Comparison of ENCODE assay signal across 8 cellular contexts in the genomic region with DNA sequence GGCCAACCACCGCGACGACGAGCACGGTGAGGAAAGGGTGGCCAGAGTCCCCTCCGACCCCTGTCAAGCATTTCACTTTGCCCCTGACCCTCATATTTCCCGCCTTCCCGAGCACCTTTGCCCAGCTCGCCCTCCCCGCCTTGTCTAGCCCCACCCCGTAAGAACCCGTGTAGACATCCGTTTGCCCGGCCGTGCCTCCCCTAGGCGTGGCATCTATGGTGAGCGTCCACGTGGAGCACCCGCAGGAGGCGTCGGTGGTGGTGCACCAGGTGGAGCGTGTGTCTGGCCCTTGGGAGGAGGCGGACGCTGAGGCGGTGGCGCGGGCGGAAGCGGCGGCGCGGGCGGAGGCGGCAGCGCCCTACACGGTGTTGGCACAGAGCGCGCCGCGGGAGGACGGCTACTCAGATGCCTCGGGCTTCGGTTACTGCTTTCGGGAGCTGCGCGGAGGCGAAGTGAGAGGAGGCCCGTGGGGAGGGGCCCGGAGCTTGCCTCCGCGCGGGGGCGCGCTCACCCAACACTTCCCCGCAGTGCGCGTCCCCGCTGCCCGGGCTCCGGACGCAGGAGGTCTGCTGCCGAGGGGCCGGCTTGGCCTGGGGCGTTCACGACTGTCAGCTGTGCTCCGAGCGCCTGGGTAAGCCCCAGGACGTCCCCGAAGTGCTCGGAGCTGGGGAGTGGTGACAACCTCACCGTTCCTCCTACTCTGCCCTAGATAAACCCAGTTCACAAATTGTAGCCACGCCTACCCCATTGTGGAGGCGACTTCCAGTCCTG. TPM values are rescaled to one million over a fixed set of nuclear protein-coding genes. Genes with fewer than 3 reads are reported as not detected.
DNase-seq lines count a peak whose midpoint lies in the region; ATAC-seq and TF ChIP-seq lines count a peak whose summit lies in the region.

No MANE protein-coding gene starts in this region.

- peaks cover 34% of the 10 kb centered on the region for H3K4me1 ChIP-seq in HUES6 (ENCODE audit: control insufficient read depth, insufficient read depth, low read length)
- H3K4me1 ChIP-seq in trophoblast cell (ENCODE audit: control insufficient read depth in 1 of 2, insufficient read depth in 2 of 2, low read length in 2 of 2): peaks cover 31 to 47% of the 10 kb centered on the region in 2 experiments
- H3K4me1 ChIP-seq in urinary bladder (ENCODE audit: insufficient read depth): peaks cover 2% of the 10 kb centered on the region

- peak overlapping the region; percentile 71 for H4K91ac ChIP-seq in trophoblast cell (ENCODE audit: low read depth, low read length)

- no peak overlapping the region for H3K9ac ChIP-seq in HUES6 (ENCODE audit: low read length)
- H3K9ac ChIP-seq in trophoblast cell (ENCODE audit: low read length): no peak overlapping the region

- TF ChIP-seq CTCF in GM12872 (IDR thresholded peaks at IDR 0.05; ENCODE audit: insufficient read depth, low read depth, low read length): 0 out of 3 replicates have a peak, but pooled peaks have one; percentile 26

- H2AFZ ChIP-seq in trophoblast cell (ENCODE audit: insufficient read depth, low read length, poor library complexity): peak overlapping the region; percentile 85

- H2BK12ac ChIP-seq in trophoblast cell (ENCODE audit: low read length): peak overlapping the region; percentile 61

- peak overlapping the region; percentile 14 for H2BK5ac ChIP-seq in trophoblast cell (ENCODE audit: low read depth, low read length, poor library complexity)

- peak overlapping the region; percentile 35 for H2BK120ac ChIP-seq in trophoblast cell (ENCODE audit: insufficient read depth, low read length, poor library complexity)

- no peaks in the 10 kb centered on the region for H3K9me3 ChIP-seq in HUES6 (ENCODE audit: control insufficient read depth, insufficient read depth, low read depth, low read length)
- peaks cover 4% of the 10 kb centered on the region for H3K9me3 ChIP-seq in trophoblast cell (ENCODE audit: insufficient read depth, low read depth, low read length)

- peaks cover 72% of the 10 kb centered on the region for H3K27me3 ChIP-seq in HUES6 (ENCODE audit: control insufficient read depth, insufficient read depth, low read length)
- H3K27me3 ChIP-seq in trophoblast cell (ENCODE audit: insufficient read depth, low read length): peaks cover 21% of the 10 kb centered on the region

- no peak overlapping the region for H3K23ac ChIP-seq in trophoblast cell (ENCODE audit: low read length)

- H3K18ac ChIP-seq in trophoblast cell (ENCODE audit: low read length): peak overlapping the region; percentile 81

- no peak overlapping the region for H3K27ac ChIP-seq in HUES6 (ENCODE audit: low read depth, low read length)
- peak overlapping the region; percentile 15 for H3K27ac ChIP-seq in trophoblast cell (ENCODE audit: low read depth, low read length)
- H3K27ac ChIP-seq in urinary bladder (ENCODE audit: low read depth): peak overlapping the region; percentile 75

- no peak for ATAC-seq in HG03135 (IDR thresholded peaks at IDR 0.05; ENCODE audit: unreplicated experiment)

- peak overlapping the region; percentile 29 for H2AK5ac ChIP-seq in trophoblast cell (ENCODE audit: low read length)

- peak overlapping the region; percentile 65 for H3K4me2 ChIP-seq in trophoblast cell (ENCODE audit: low read length)

- no CpG with 5 or more reads among the region's 73 CpGs for WGBS in trophoblast cell (ENCODE audit: extremely low coverage, insufficient coverage, insufficient read length)
- WGBS in urinary bladder: 7% methylated on average over 73 of the region's 73 CpGs

- H3K79me2 ChIP-seq in trophoblast cell (ENCODE audit: control insufficient read depth, insufficient read depth, low read length, poor library complexity): no peaks in the 10 kb centered on the region

- H3K4me3 ChIP-seq in HUES6 (ENCODE audit: low read depth, low read length) (peak overlapping the region; percentile 64), trophoblast cell (ENCODE audit: low read depth, low read length) (peak overlapping the region; percentile 58), urinary bladder (ENCODE audit: low read depth, low read length) (peak overlapping the region; percentile 29)

- H3K14ac ChIP-seq in trophoblast cell (ENCODE audit: low read length): peak overlapping the region; percentile 46

- intact Hi-C loops in head of caudate nucleus (cut with DNase I): no loop called here

- H3K4ac ChIP-seq in trophoblast cell (ENCODE audit: low read depth, low read length): peak overlapping the region; percentile 40

- peaks cover 28% of the 10 kb centered on the region for H3K79me1 ChIP-seq in trophoblast cell (ENCODE audit: low read length)

- H3K36me3 ChIP-seq in HUES6 (ENCODE audit: control insufficient read depth, insufficient read depth, low read length) (no peaks in the 10 kb centered on the region), trophoblast cell (ENCODE audit: control insufficient read depth in 1 of 2, insufficient read depth in 2 of 2, low read length in 2 of 2) (no peaks in the 10 kb centered on the region), urinary bladder (ENCODE audit: insufficient read depth) (no peaks in the 10 kb centered on the region)

- peak overlapping the region; percentile 49 for H4K12ac ChIP-seq in trophoblast cell (ENCODE audit: low read depth, low read length)

- peak overlapping the region; percentile 52 for H4K8ac ChIP-seq in trophoblast cell (ENCODE audit: low read depth, low read length)

- DNase-seq in SIG-M5 (lab: John Stamatoyannopoulos, UW) (peak; percentile 18), head of caudate nucleus (peak in 40 of 42 donors; percentile 39 to 86 (median 66)), trophoblast cell (peak; percentile 96)
- DNase-seq in activated gamma-delta T cell treated with anti-CD3 and anti-CD28 coated beads, Interleukin-2, amount 50 U/mL, for 16 hours (ENCODE audit: low read depth): peak; percentile 69

RNA-seq across cellular contexts. Expression of gene LTBP4, which starts 4.2 kb away (rescaled TPM):
- 93.8 and 98.4 TPM in 2 replicates for polyA plus RNA-seq in trophoblast cell (2013)
- total RNA-seq in urinary bladder: 305 TPM
- 647 TPM for polyA plus RNA-seq in urinary bladder

RNA-seq across cellular contexts. Expression of gene SHKBP1, which starts 28.7 kb away (rescaled TPM):
- 86.0 and 94.0 TPM in 2 replicates for polyA plus RNA-seq in trophoblast cell (2013)
- total RNA-seq in urinary bladder: 10.2 TPM
- polyA plus RNA-seq in urinary bladder: 77.9 TPM

Comparison
In these comparisons a context has a peak if more than half of its experiments do, and no peak if none do; other contexts are left out.
1. DNase-seq: peak in every context shown above with its lines; median percentile 96 in trophoblast cell; 69 in activated gamma-delta T cell treated with anti-CD3 and anti-CD28 coated beads, Interleukin-2, amount 50 U/mL, for 16 hours; 66 in head of caudate nucleus; 18 in SIG-M5.